1 cellular context compared by ENCODE assay signal in genomic region chr17:80482555-80483308, GRCh38.
A peak's percentile ranks its signal among the peaks of the same experiment; 100 is the strongest.
TF ChIP-seq lines count a peak whose summit lies in the region.

No MANE protein-coding gene starts in this region.

TF ChIP-seq in HEK293, 187 proteins besides CTCF, POLR2A, EP300 and RAD21 (continued from another document and continues in another):
- TF ChIP-seq PRDM4 (tag by site-specific recombination; IDR thresholded peaks at IDR 0.05) (no peak), ZBTB7A (tag by site-specific recombination; IDR thresholded peaks at IDR 0.05; ENCODE audit: low read depth) (no peak), ZNF292 (tag by site-specific recombination; IDR thresholded peaks at IDR 0.05; ENCODE audit: borderline replicate concordance, low read depth) (no peak), ZNF266 (tag by site-specific recombination; IDR thresholded peaks at IDR 0.05; ENCODE audit: low read depth) (no peak), RBAK (tag by site-specific recombination; IDR thresholded peaks at IDR 0.05) (no peak), KLF8 (tag by site-specific recombination; IDR thresholded peaks at IDR 0.05) (no peak), KLF17 (tag by site-specific recombination; IDR thresholded peaks at IDR 0.05) (peak; percentile 95), REPIN1 (tag by site-specific recombination; IDR thresholded peaks at IDR 0.05; ENCODE audit: low read depth) (no peak), ZNF350 (tag by site-specific recombination; IDR thresholded peaks at IDR 0.05) (no peak), PRDM2 (tag by site-specific recombination; IDR thresholded peaks at IDR 0.05; ENCODE audit: borderline replicate concordance) (no peak), BCL6B (tag by site-specific recombination; IDR thresholded peaks at IDR 0.05) (no peak), ZNF148 (tag by site-specific recombination; IDR thresholded peaks at IDR 0.05; ENCODE audit: borderline replicate concordance) (no peak), EGR2 (tag by site-specific recombination; IDR thresholded peaks at IDR 0.05; ENCODE audit: low read depth) (peak; percentile 88), ZNF239 (tag by site-specific recombination; IDR thresholded peaks at IDR 0.05) (no peak), ZNF426 (tag by site-specific recombination; IDR thresholded peaks at IDR 0.05) (no peak), ZNF76 (tag by site-specific recombination; IDR thresholded peaks at IDR 0.05; ENCODE audit: borderline replicate concordance, low read depth) (no peak), ZNF121 (tag by site-specific recombination; IDR thresholded peaks at IDR 0.05) (no peak), ZNF521 (tag by site-specific recombination; IDR thresholded peaks at IDR 0.05) (no peak), ZNF777 (tag by site-specific recombination; IDR thresholded peaks at IDR 0.05; ENCODE audit: borderline replicate concordance) (no peak), ZNF473 (tag by site-specific recombination; IDR thresholded peaks at IDR 0.05) (no peak), REST (tag by site-specific recombination; IDR thresholded peaks at IDR 0.05) (peak; percentile 77), ZNF2 (tag by site-specific recombination; IDR thresholded peaks at IDR 0.05) (no peak), ZNF335 (tag by site-specific recombination; conservative IDR thresholded peaks at IDR 0.05) (peak; percentile 81), ZNF548 (tag by site-specific recombination; IDR thresholded peaks at IDR 0.05) (no peak), ZNF585B (tag by site-specific recombination; IDR thresholded peaks at IDR 0.05) (no peak), ZNF302 (tag by site-specific recombination; IDR thresholded peaks at IDR 0.05; ENCODE audit: low read depth) (no peak), ZBTB10 (tag by site-specific recombination; IDR thresholded peaks at IDR 0.05) (no peak), ZNF555 (tag by site-specific recombination; conservative IDR thresholded peaks at IDR 0.05) (no peak), ZBTB8A (tag by site-specific recombination; IDR thresholded peaks at IDR 0.05) (no peak), MYNN (tag by site-specific recombination; IDR thresholded peaks at IDR 0.05; ENCODE audit: borderline replicate concordance) (no peak), GLIS1 (tag by site-specific recombination; IDR thresholded peaks at IDR 0.05) (no peak), ZNF174 (tag by site-specific recombination; IDR thresholded peaks at IDR 0.05) (no peak), HOXA7 (CRISPR knock-in tag; IDR thresholded peaks at IDR 0.05; ENCODE audit: borderline replicate concordance) (no peak), ZNF544 (tag by site-specific recombination; IDR thresholded peaks at IDR 0.05) (no peak), HIC1 (tag by site-specific recombination; IDR thresholded peaks at IDR 0.05) (no peak), YY2 (tag by site-specific recombination; IDR thresholded peaks at IDR 0.05) (no peak)
